Comparison of ENCODE assay signal across 8 cellular contexts in the genomic region with DNA sequence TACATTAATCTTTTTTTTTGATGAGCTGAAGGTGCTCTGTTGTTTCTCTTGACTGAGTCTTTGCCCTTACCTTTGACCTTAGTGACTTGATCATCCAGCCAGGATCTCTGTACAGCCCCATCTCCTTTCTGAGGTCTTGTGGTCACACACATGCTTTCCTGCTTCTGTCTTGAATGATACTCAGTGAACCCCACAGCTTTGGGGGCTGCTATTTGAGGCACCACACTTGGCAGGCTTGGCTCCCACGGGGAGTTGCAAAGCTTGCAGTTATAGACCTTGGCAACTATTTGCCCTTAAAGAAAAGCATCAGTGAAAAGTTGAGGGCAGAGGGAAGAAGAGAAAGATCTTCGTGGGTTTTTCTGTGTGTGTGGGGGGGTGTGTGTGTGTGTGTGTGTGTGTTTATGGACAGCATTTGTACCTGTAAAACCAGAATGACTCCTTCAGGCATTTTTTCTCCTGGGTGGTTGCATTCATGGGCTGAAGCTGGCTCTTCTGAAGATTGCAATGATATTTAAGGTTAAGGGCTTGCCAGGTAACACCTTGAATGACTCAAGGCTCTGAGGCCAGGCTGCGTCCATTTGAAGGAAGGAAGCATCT.
DNase-seq lines count a peak whose midpoint lies in the region; ATAC-seq, FAIRE-seq and TF ChIP-seq lines count a peak whose summit lies in the region.
"Had no signal": no experiment of that assay in that cellular context is flagged by ENCODE, and none has a peak within 500 bp of the region (broad histone marks: within the 10 kb centered on the region; RNA-seq: fewer than 3 reads in every experiment).

No MANE protein-coding gene starts in this region.

- FAIRE-seq in HTR-8/SVneo (lab: Jason Lieb, UNC): no peak

- no peaks in the 10 kb centered on the region for H3K9me3 Mint-ChIP-seq in activated naive CD8-positive, alpha-beta T cell treated with anti-CD3 and anti-CD28 coated beads, Interleukin-2, amount 10 ng/mL, durations not matched to agents 7 days and 5 days

- peak overlapping the region; percentile 64 for H3K27ac Mint-ChIP-seq in activated naive CD8-positive, alpha-beta T cell treated with anti-CD3 and anti-CD28 coated beads, Interleukin-2, amount 10 ng/mL, durations not matched to agents 7 days and 5 days

- peak; percentile 35 for DNase-seq in activated naive CD8-positive, alpha-beta T cell treated with anti-CD3 and anti-CD28 coated beads, Interleukin-2, amount 10 ng/mL, durations not matched to agents 7 days and 5 days
- DNase-seq in spleen (no peak), HTR-8/SVneo (ENCODE audit: insufficient read length, low spot score) (no peak), NCI-H510A (lab: John Stamatoyannopoulos, UW) (no peak), GM19240 (ENCODE audit: insufficient read length, low spot score) (no peak)
- DNase-seq: NCI-H345 had no signal

- peak overlapping the region in 6 of 8 donors; percentile 48 to 82 (median 66) for H3K27ac ChIP-seq in spleen

- intact Hi-C loops in spleen (cut with DNase I; ENCODE audit: low total_unique reads): no loop called here

- H3K4me1 ChIP-seq in spleen: peaks cover 16 to 56% (median 44%) of the 10 kb centered on the region in 6 donors

- no peak for TF ChIP-seq POLR2A in spleen (IDR thresholded peaks at IDR 0.05)

- no peaks in the 10 kb centered on the region for H3K9me3 ChIP-seq in spleen

- H3K27me3 ChIP-seq in spleen (replicated peaks in 1 of 7): no peaks in the 10 kb centered on the region

- WGBS in spleen, 5 donors: 33 to 46% (median 45%) methylated on average over 3 of the region's 3 CpGs

- peaks cover 11% of the 10 kb centered on the region for H3K36me3 Mint-ChIP-seq in activated naive CD8-positive, alpha-beta T cell treated with anti-CD3 and anti-CD28 coated beads, Interleukin-2, amount 10 ng/mL, durations not matched to agents 7 days and 5 days

- peak; percentile 46 for ATAC-seq in GM19043 (IDR thresholded peaks at IDR 0.05; ENCODE audit: low read depth, unreplicated experiment)
- peak; percentile 60 for ATAC-seq in HG02885 (IDR thresholded peaks at IDR 0.05; ENCODE audit: poor library complexity, unreplicated experiment)
- ATAC-seq in activated naive CD8-positive, alpha-beta T cell treated with anti-CD3 and anti-CD28 coated beads, Interleukin-2, amount 10 ng/mL, durations not matched to agents 7 days and 5 days (ENCODE audit: low read depth): peak; percentile 79

- no peak for TF ChIP-seq CTCF in spleen (IDR thresholded peaks at IDR 0.05 in 8 of 11, conservative IDR thresholded peaks at IDR 0.05 in 3 of 11)

- no peak overlapping the region for H3K4me3 ChIP-seq in spleen

- POLR2A ChIA-PET in activated naive CD8-positive, alpha-beta T cell treated with anti-CD3 and anti-CD28 coated beads, Interleukin-2, amount 10 ng/mL, durations not matched to agents 7 days and 5 days (lab: Charles Lee): interaction anchor here (0.7 kb wide), 1 partner anchor 15 kb away, joined by 3 read pairs; no protein-coding TSS in a partner anchor

- H3K4me1 Mint-ChIP-seq in activated naive CD8-positive, alpha-beta T cell treated with anti-CD3 and anti-CD28 coated beads, Interleukin-2, amount 10 ng/mL, durations not matched to agents 7 days and 5 days: peaks cover 51% of the 10 kb centered on the region

- no peaks in the 10 kb centered on the region for H3K27me3 Mint-ChIP-seq in activated naive CD8-positive, alpha-beta T cell treated with anti-CD3 and anti-CD28 coated beads, Interleukin-2, amount 10 ng/mL, durations not matched to agents 7 days and 5 days

- no peaks in the 10 kb centered on the region for H3K36me3 ChIP-seq in spleen

- peak overlapping the region; percentile 68 for H3K4me3 Mint-ChIP-seq in activated naive CD8-positive, alpha-beta T cell treated with anti-CD3 and anti-CD28 coated beads, Interleukin-2, amount 10 ng/mL, durations not matched to agents 7 days and 5 days
